ENCODE assay signal across 8 cellular contexts in the genomic region with DNA sequence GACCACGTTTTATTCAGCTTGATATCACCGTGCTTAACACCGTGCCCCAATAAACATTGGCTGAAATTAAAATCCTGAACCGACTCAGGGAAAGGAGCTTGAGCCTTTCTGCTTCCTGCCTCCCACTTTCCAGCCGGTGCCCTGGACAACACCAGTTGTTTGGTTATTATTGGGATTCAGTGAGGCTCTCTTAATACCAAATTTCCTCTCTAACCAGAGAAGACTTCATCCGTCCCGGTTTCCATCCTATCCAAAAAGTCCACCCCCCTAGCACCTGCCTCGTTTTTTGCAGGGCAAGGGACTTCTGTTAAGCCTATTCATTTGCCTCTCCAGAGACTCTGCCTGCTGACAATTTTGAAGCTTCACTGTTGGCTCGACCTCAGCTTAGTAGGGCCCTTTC. TPM values are rescaled to one million over a fixed set of nuclear protein-coding genes. Genes with fewer than 3 reads are reported as not detected.
DNase-seq lines count a peak whose midpoint lies in the region; ATAC-seq, FAIRE-seq and TF ChIP-seq lines count a peak whose summit lies in the region.

No MANE protein-coding gene starts in this region.

- WGBS in H1 (ENCODE audit: extremely low coverage in 1 of 2, insufficient coverage in 1 of 2, insufficient read length in 1 of 2, insufficient replicate concordance in 2 of 2, low coverage in 1 of 2, low lambda C conversion rate in 2 of 2, missing lambda C conversion rate in 1 of 2), 2 experiments: 21% methylated on average over 9 of the region's 9 CpGs; no CpG with 5 or more reads in 1 of the 2 experiments
- no CpG with 5 or more reads among the region's 9 CpGs for WGBS in neuronal stem cell (ENCODE audit: extremely low coverage in 2 of 2, insufficient read length in 2 of 2, insufficient replicate concordance in 1 of 2), 2 donors

- H2BK15ac ChIP-seq in H1 (ENCODE audit: low read length) (no peak overlapping the region), neuronal stem cell (ENCODE audit: low read length) (no peak overlapping the region)

- no peak for FAIRE-seq in H1 (lab: Jason Lieb, UNC)

- TF ChIP-seq EP300 in H1 (IDR thresholded peaks at IDR 0.05; ENCODE audit: borderline replicate concordance in 1 of 2, low read depth in 2 of 2, low read length in 2 of 2): no peak

- H3K79me2 ChIP-seq in MM.1S (ENCODE audit: low read length) (no peaks in the 10 kb centered on the region), H1 (ENCODE audit: control insufficient read depth in 1 of 2, insufficient read depth in 2 of 2, low read length in 2 of 2) (no peaks in the 10 kb centered on the region)

- H4K8ac ChIP-seq in H1 (ENCODE audit: extremely low read depth, insufficient read depth, low read length): no peak overlapping the region
- H4K8ac ChIP-seq in neuronal stem cell (ENCODE audit: low read depth, low read length): no peak overlapping the region

- H3K9ac ChIP-seq in MM.1S (ENCODE audit: low read length): no peak overlapping the region; the same call in 1 of the 2 replicates
- H3K9ac ChIP-seq in H1 (replicated peaks in 1 of 4; ENCODE audit: extremely low read depth in 1 of 4, low read depth in 3 of 4, low read length in 3 of 4): no peak overlapping the region; a peak in 1 of 7 replicates
- no peak overlapping the region for H3K9ac ChIP-seq in neuronal stem cell (ENCODE audit: low read depth, low read length, poor library complexity)

- H4K20me1 ChIP-seq in MM.1S (ENCODE audit: insufficient read depth, low read length) (no peaks in the 10 kb centered on the region), H1 (replicated peaks in 1 of 2; ENCODE audit: control insufficient read depth in 1 of 2, insufficient read depth in 2 of 2, low read length in 2 of 2) (no peaks in the 10 kb centered on the region)

- H2AFZ ChIP-seq in MM.1S (ENCODE audit: low read length): peak overlapping the region; percentile 90
- peak overlapping the region; percentile 77; the same call in 1 of the 2 replicates for H2AFZ ChIP-seq in H1 (ENCODE audit: low read length)
- H2AFZ ChIP-seq in neuronal stem cell (ENCODE audit: low read length): peak overlapping the region; percentile 96

- no peak overlapping the region for H3K56ac ChIP-seq in H1 (replicated peaks; ENCODE audit: insufficient read length, low read depth, low read length)

- H2BK120ac ChIP-seq in H1 (replicated peaks; ENCODE audit: low read depth, low read length) (no peak overlapping the region), neuronal stem cell (ENCODE audit: low read depth, low read length) (no peak overlapping the region)

- H3K4me1 ChIP-seq in MM.1S (ENCODE audit: low read length): peaks cover 4% of the 10 kb centered on the region; the same call in 1 of the 2 replicates
- H3K4me1 ChIP-seq in H1 (replicated peaks in 1 of 4; ENCODE audit: control insufficient read depth in 3 of 4, insufficient read depth in 4 of 4, low read length in 3 of 4): peaks cover 0 to 7% (median 0%) of the 10 kb centered on the region in 4 experiments; a peak in 3 of 7 replicates
- H3K4me1 ChIP-seq in neuronal stem cell (ENCODE audit: control insufficient read depth in 2 of 2, insufficient read depth in 1 of 2, low read depth in 1 of 2, low read length in 2 of 2): peaks cover 2% of the 10 kb centered on the region in 2 donors

- H3K4ac ChIP-seq in H1 (replicated peaks; ENCODE audit: insufficient read length, low read depth, low read length) (no peak overlapping the region), neuronal stem cell (ENCODE audit: low read length) (no peak overlapping the region)

- no peak overlapping the region for H4K5ac ChIP-seq in H1 (ENCODE audit: insufficient read length, low read depth, low read length)

- H3K9me3 ChIP-seq in MM.1S (replicated peaks; ENCODE audit: insufficient read depth, low read length) (no peaks in the 10 kb centered on the region), H1 (ENCODE audit: insufficient read depth in 2 of 2, low read depth in 1 of 2, low read length in 1 of 2) (no peaks in the 10 kb centered on the region), neuronal stem cell (replicated peaks in 1 of 2; ENCODE audit: control insufficient read depth in 2 of 2, insufficient read depth in 1 of 2, low read depth in 1 of 2, low read length in 2 of 2) (no peaks in the 10 kb centered on the region)

- H2BK5ac ChIP-seq in H1 (ENCODE audit: low read depth, low read length) (no peak overlapping the region), neuronal stem cell (ENCODE audit: low read length) (no peak overlapping the region)

- ATAC-seq in GM19463 (IDR thresholded peaks at IDR 0.05; ENCODE audit: unreplicated experiment): no peak

- TF ChIP-seq RAD21 in H1 (IDR thresholded peaks at IDR 0.05 in 1 of 2, conservative IDR thresholded peaks at IDR 0.05 in 1 of 2; ENCODE audit: low read depth in 2 of 2, low read length in 2 of 2): no peak

- H2BK20ac ChIP-seq in H1 (ENCODE audit: low read length): no peak overlapping the region

- H2AK5ac ChIP-seq in H1 (ENCODE audit: low read depth, low read length) (no peak overlapping the region), neuronal stem cell (ENCODE audit: low read depth, low read length) (no peak overlapping the region)

- POLR2A ChIA-PET in H1 (lab: Charles Lee; ENCODE audit: partially characterized antibody): interaction anchor here (1.5 to 1.6 kb wide), 2 partner anchors 10 to 74 kb away, joined by 6 to 8 read pairs; no protein-coding TSS in a partner anchor

- no peaks in the 10 kb centered on the region for H3K79me1 ChIP-seq in H1 (ENCODE audit: low read depth, low read length)
- no peaks in the 10 kb centered on the region for H3K79me1 ChIP-seq in neuronal stem cell (ENCODE audit: low read depth, low read length)

- no peak overlapping the region for H3K23ac ChIP-seq in H1 (ENCODE audit: insufficient read length)
- no peak overlapping the region for H3K23ac ChIP-seq in neuronal stem cell (ENCODE audit: low read depth, low read length, poor library complexity)

- H3K23me2 ChIP-seq in H1 (ENCODE audit: low read depth, low read length): peaks cover 8% of the 10 kb centered on the region; the same call in 1 of the 2 replicates

- no peak overlapping the region for H3K18ac ChIP-seq in H1 (ENCODE audit: extremely low read depth, low read length)
- H3K18ac ChIP-seq in neuronal stem cell (ENCODE audit: low read length): no peak overlapping the region

- H3K27me3 ChIP-seq in MM.1S (replicated peaks; ENCODE audit: insufficient read depth, low read length): no peaks in the 10 kb centered on the region
- peaks cover 0 to 15% (median 10%) of the 10 kb centered on the region in 4 experiments; a peak in 5 of 7 replicates for H3K27me3 ChIP-seq in H1 (replicated peaks in 1 of 4; ENCODE audit: control insufficient read depth in 3 of 4, extremely low read depth in 1 of 4, insufficient read depth in 3 of 4, low read length in 3 of 4)
- peaks cover 9 to 72% (median 19%) of the 10 kb centered on the region in 3 experiments for H3K27me3 ChIP-seq in neuronal stem cell (ENCODE audit: control insufficient read depth in 3 of 3, insufficient read depth in 3 of 3, low read depth in 1 of 3, low read length in 3 of 3)

- H3K4me3 ChIP-seq in MM.1S (ENCODE audit: low read length) (peak overlapping the region; percentile 67), H1 (ENCODE audit: extremely low read depth in 1 of 4, insufficient read depth in 2 of 4, low read depth in 3 of 4, low read length in 4 of 4) (peak overlapping the region; percentile 45 to 67 (median 57); a peak in 7 of 8 replicates), neuronal stem cell (ENCODE audit: low read length in 2 of 2) (peak overlapping the region in 1 of 2 donors; percentile 45)

- DNase-seq in ELR (ENCODE audit: low read depth) (peak; percentile 28), MM.1S (no peak), H1 (ENCODE audit: low read depth in 1 of 2, low spot score in 2 of 2) (no peak), neuronal stem cell (ENCODE audit: low spot score) (no peak), NCI-H1092 (lab: John Stamatoyannopoulos, UW) (no peak), NCI-H2196 (lab: John Stamatoyannopoulos, UW; ENCODE audit: unreplicated experiment) (no peak)
- no peak for DNase-seq in activated CD8-positive, alpha-beta memory T cell treated with anti-CD3 and anti-CD28 coated beads, Interleukin-2, amount 50 U/mL, for 4 hours

- H3K14ac ChIP-seq in H1 (ENCODE audit: insufficient read length) (no peak overlapping the region), neuronal stem cell (ENCODE audit: low read length) (no peak overlapping the region)

- no peaks in the 10 kb centered on the region for H3K9me2 ChIP-seq in MM.1S (replicated peaks; ENCODE audit: insufficient read depth, low read length)

- H3K36me3 ChIP-seq in MM.1S (replicated peaks; ENCODE audit: insufficient read depth, low read length) (no peaks in the 10 kb centered on the region), H1 (ENCODE audit: control insufficient read depth in 2 of 4, insufficient read depth in 4 of 4, low read length in 3 of 4) (no peaks in the 10 kb centered on the region), neuronal stem cell (replicated peaks in 1 of 2; ENCODE audit: control insufficient read depth in 2 of 2, insufficient read depth in 2 of 2, low read length in 2 of 2) (no peaks in the 10 kb centered on the region)

- no peak for TF ChIP-seq POLR2A in H1 (IDR thresholded peaks at IDR 0.05; ENCODE audit: control extremely low read depth in 1 of 2, low read depth in 2 of 2, low read length in 2 of 2)

- TF ChIP-seq CTCF in MM.1S (IDR thresholded peaks at IDR 0.05; ENCODE audit: low read length) (no peak), H1 (IDR thresholded peaks at IDR 0.05; ENCODE audit: control extremely low read depth in 1 of 3, insufficient read depth in 1 of 3, low read depth in 1 of 3, low read length in 3 of 3) (no peak)

- H3F3A ChIP-seq in MM.1S (ENCODE audit: insufficient read depth, low read length): no peaks in the 10 kb centered on the region

- H3K4me2 ChIP-seq in MM.1S (ENCODE audit: low read depth, low read length) (peak overlapping the region; percentile 97), H1 (ENCODE audit: insufficient read depth in 1 of 2, low read depth in 2 of 2, low read length in 2 of 2) (peak overlapping the region; percentile 60 to 81), neuronal stem cell (ENCODE audit: insufficient read depth, low read length, poor library complexity, severe bottlenecking) (peak overlapping the region; percentile 74)

- CTCF ChIA-PET in H1 (lab: Charles Lee; ENCODE audit: partially characterized antibody): interaction anchor here (0.6 to 6.0 kb wide), 18 partner anchors 9 to 232 kb away, joined by 3 to 62 read pairs (median 5); no protein-coding TSS in a partner anchor

- H3K27ac ChIP-seq in MM.1S (ENCODE audit: low read length) (no peak overlapping the region), H1 (ENCODE audit: low read depth, low read length) (no peak overlapping the region), neuronal stem cell (replicated peaks; ENCODE audit: low read length) (no peak overlapping the region)

- H2BK12ac ChIP-seq in H1 (ENCODE audit: low read depth, low read length) (no peak overlapping the region), neuronal stem cell (ENCODE audit: low read length) (no peak overlapping the region)

- H4K91ac ChIP-seq in H1 (replicated peaks; ENCODE audit: insufficient read length, low read length) (no peak overlapping the region), neuronal stem cell (ENCODE audit: low read depth, low read length, poor library complexity) (no peak overlapping the region)

RNA-seq across cellular contexts. Expression of gene PRSS12, which starts 0.6 kb away (rescaled TPM):
- total RNA-seq in H1 (2021; fragmentation: NEBNext Ultra II Directional; extraction: Animal tissue kit (Norgen Biotek cat#: 25700)): 7.1 and 9.3 TPM in 2 replicates
- 2.5 and 2.6 TPM in 2 replicates for polyA plus RNA-seq in H1 (2011; rRNA removed)
- polyA plus RNA-seq in H1 (2011; cell fraction: cytosol; rRNA removed): 4.0 TPM
- polyA plus RNA-seq in H1 (2011; cell fraction: nucleus; rRNA removed): 2.8 TPM
- 5.5 to 7.3 TPM (median 6.3 TPM) in 4 replicates for polyA plus RNA-seq in H1 (2012, experiment 1 of 2)
- 4.8 TPM for polyA plus RNA-seq in H1 (2012, experiment 2 of 2)
- polyA plus RNA-seq in H1 (2013, experiment 1 of 2): 6.9 TPM
- 6.5 TPM for polyA plus RNA-seq in H1 (2013, experiment 2 of 2)
- polyA minus RNA-seq in H1 (2011; rRNA and poly(A)+ RNA removed): 2.8 and 3.6 TPM in 2 replicates
- polyA minus RNA-seq in H1 (2011; cell fraction: cytosol; rRNA and poly(A)+ RNA removed): 2.1 TPM
- polyA minus RNA-seq in H1 (2011; cell fraction: nucleus; rRNA and poly(A)+ RNA removed): 6.6 TPM
- polyA plus RNA-seq in neuronal stem cell (2013, experiment 1 of 2): 0.74 TPM
- polyA plus RNA-seq in neuronal stem cell (2013, experiment 2 of 2): 0.75 TPM
